20 cellular contexts compared by ENCODE assay signal in genomic region chr5:62977641-62978040, GRCh38.
DNase-seq lines count a peak whose midpoint lies in the region; ATAC-seq and TF ChIP-seq lines count a peak whose summit lies in the region.
"Had no signal": no experiment of that assay in that cellular context is flagged by ENCODE, and none has a peak within 500 bp of the region (broad histone marks: within the 10 kb centered on the region; RNA-seq: fewer than 3 reads in every experiment).

No MANE protein-coding gene starts in this region.

- peak overlapping the region; percentile 29; the same call in 1 of the 2 replicates for H2AFZ ChIP-seq in SK-N-SH (ENCODE audit: low read depth)

- no peak overlapping the region for H3K4me3 ChIP-seq in SK-N-SH (ENCODE audit: low read depth in 2 of 2, low read length in 1 of 2)

- H3K4me2 ChIP-seq in SK-N-SH = no peak overlapping the region

- H3K9ac ChIP-seq in SK-N-SH = no peak overlapping the region

- ATAC-seq in SK-N-SH treated with all-trans-retinoic acid at 6 μM for 48 hours = no peak
- ATAC-seq in GM18868 (IDR thresholded peaks at IDR 0.05; ENCODE audit: unreplicated experiment) = no peak
- ATAC-seq in HG02870 (IDR thresholded peaks at IDR 0.05; ENCODE audit: unreplicated experiment) = no peak
- ATAC-seq: activated T-helper 17 cell treated with anti-CD3 and anti-CD28 coated beads, Interleukin-2, amount 50 U/mL, for 72 hours had no signal

- TF ChIP-seq EP300 in SK-N-SH (IDR thresholded peaks at IDR 0.05; ENCODE audit: borderline replicate concordance in 1 of 2, low read depth in 1 of 2, low read length in 1 of 2) = no peak

- TF ChIP-seq RAD21 in SK-N-SH (IDR thresholded peaks at IDR 0.05; ENCODE audit: low read length) = no peak

- no peaks in the 10 kb centered on the region for H4K20me1 ChIP-seq in SK-N-SH (ENCODE audit: insufficient read depth)

- no peaks in the 10 kb centered on the region for H3K36me3 ChIP-seq in SK-N-SH (replicated peaks in 1 of 2; ENCODE audit: control insufficient read depth in 1 of 2, insufficient read depth in 2 of 2, low read length in 1 of 2)

- DNase-seq in SK-N-SH (no peak), NCI-H69 (lab: John Stamatoyannopoulos, UW) (peak; percentile 24), iPS-NIHi11 (ENCODE audit: low spot score) (peak; percentile 25), hippocampal formation (lab: John Stamatoyannopoulos, UW) (no peak)
- no peak for DNase-seq in activated CD4-positive, CD25-positive, alpha-beta regulatory T cell (lab: John Stamatoyannopoulos, UW)
- DNase-seq: activated CD4-positive, alpha-beta T cell treated with anti-CD3 and anti-CD28 coated beads, Interleukin-2, amount 50 U/mL, for 4 hours; aorta; caudate nucleus; DMS53; GF-D8; naive B cell; NCI-H1105; NCI-H526; occipital lobe; trophoblast cell had no signal

- peaks cover 0 to 16% of the 10 kb centered on the region in 2 experiments; a peak in 1 of 4 replicates for H3K4me1 ChIP-seq in SK-N-SH (ENCODE audit: control insufficient read depth in 1 of 2, insufficient read depth in 2 of 2, low read depth in 1 of 2, low read length in 1 of 2)

- POLR2A ChIA-PET in SK-N-SH (lab: Yijun Ruan, JAX) = no interaction called here

- H3K27ac ChIP-seq in SK-N-SH (ENCODE audit: low read depth in 2 of 2, low read length in 1 of 2) = no peak overlapping the region
- H3K27ac ChIP-seq: RWPE1 had no signal

- no peaks in the 10 kb centered on the region for H3K79me2 ChIP-seq in SK-N-SH (ENCODE audit: insufficient read depth)

- no peak for TF ChIP-seq CTCF in SK-N-SH (IDR thresholded peaks at IDR 0.05)

- no peaks in the 10 kb centered on the region for H3K27me3 ChIP-seq in SK-N-SH (ENCODE audit: insufficient read depth)

- WGBS in SK-N-SH (ENCODE audit: low lambda C conversion rate) = 10% methylated on average over 4 of the region's 4 CpGs

- no peaks in the 10 kb centered on the region for H3K9me2 ChIP-seq in SK-N-SH

- CTCF ChIA-PET in SK-N-SH (lab: Yijun Ruan, JAX) = no interaction called here

- H3F3A ChIP-seq in SK-N-SH (replicated peaks; ENCODE audit: insufficient read depth) = no peaks in the 10 kb centered on the region

- no peaks in the 10 kb centered on the region for H3K9me3 ChIP-seq in SK-N-SH

TF ChIP-seq in SK-N-SH, 30 proteins besides CTCF, POLR2A, EP300 and RAD21:
- TF ChIP-seq FOXJ3 (CRISPR knock-in tag; IDR thresholded peaks at IDR 0.05) (no peak), ELF1 (IDR thresholded peaks at IDR 0.05) (no peak), TAF1 (IDR thresholded peaks at IDR 0.05; ENCODE audit: borderline replicate concordance, low read depth, low read length) (no peak), NFIC (IDR thresholded peaks at IDR 0.05; ENCODE audit: borderline replicate concordance) (no peak), CHD2 (IDR thresholded peaks at IDR 0.05; ENCODE audit: low read length, partially characterized antibody) (no peak), RXRA (IDR thresholded peaks at IDR 0.05; ENCODE audit: borderline replicate concordance, low read depth) (no peak), SMC3 (IDR thresholded peaks at IDR 0.05; ENCODE audit: low read depth, low read length) (no peak), NRF1 (IDR thresholded peaks at IDR 0.05; ENCODE audit: low read depth, low read length) (no peak), POLR2AphosphoS5 (IDR thresholded peaks at IDR 0.05; ENCODE audit: low read depth, low read length) (no peak), MXI1 (IDR thresholded peaks at IDR 0.05; ENCODE audit: low read depth, low read length) (no peak), RCOR1 (IDR thresholded peaks at IDR 0.05; ENCODE audit: low read length) (no peak), EZH2phosphoT487 (IDR thresholded peaks at IDR 0.05; ENCODE audit: borderline replicate concordance, low read depth) (no peak), MEF2A (IDR thresholded peaks at IDR 0.05; ENCODE audit: borderline replicate concordance, low read depth) (no peak), YY1 (IDR thresholded peaks at IDR 0.05; ENCODE audit: low read depth) (no peak), JUND (IDR thresholded peaks at IDR 0.05) (no peak)
- TF ChIP-seq, protein P1, sequence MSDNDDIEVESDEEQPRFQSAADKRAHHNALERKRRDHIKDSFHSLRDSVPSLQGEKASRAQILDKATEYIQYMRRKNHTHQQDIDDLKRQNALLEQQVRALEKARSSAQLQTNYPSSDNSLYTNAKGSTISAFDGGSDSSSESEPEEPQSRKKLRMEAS (IDR thresholded peaks at IDR 0.05; ENCODE audit: low read depth) = no peak
- TF ChIP-seq, protein P2, sequence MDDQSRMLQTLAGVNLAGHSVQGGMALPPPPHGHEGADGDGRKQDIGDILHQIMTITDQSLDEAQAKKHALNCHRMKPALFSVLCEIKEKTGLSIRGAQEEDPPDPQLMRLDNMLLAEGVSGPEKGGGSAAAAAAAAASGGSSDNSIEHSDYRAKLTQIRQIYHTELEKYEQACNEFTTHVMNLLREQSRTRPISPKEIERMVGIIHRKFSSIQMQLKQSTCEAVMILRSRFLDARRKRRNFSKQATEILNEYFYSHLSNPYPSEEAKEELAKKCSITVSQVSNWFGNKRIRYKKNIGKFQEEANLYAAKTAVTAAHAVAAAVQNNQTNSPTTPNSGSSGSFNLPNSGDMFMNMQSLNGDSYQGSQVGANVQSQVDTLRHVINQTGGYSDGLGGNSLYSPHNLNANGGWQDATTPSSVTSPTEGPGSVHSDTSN (IDR thresholded peaks at IDR 0.05) = no peak

TF ChIP-seq in SK-N-SH treated with all-trans-retinoic acid at 6 μM for 48 hours, 23 proteins besides CTCF, POLR2A, EP300 and RAD21:
- TF ChIP-seq ARNTL (CRISPR knock-in tag; IDR thresholded peaks at IDR 0.05; ENCODE audit: borderline replicate concordance, low read depth) = no peak
TF ChIP-seq in SK-N-SH treated with all-trans-retinoic acid at 6 μM for 48 hours: peak in this region for 0.

Comparison
In these comparisons a context has a peak if more than half of its experiments do, and no peak if none do; other contexts are left out.
1. DNase-seq: peak in NCI-H69 (single experiment) and iPS-NIHi11 (single experiment); none in SK-N-SH (single experiment), activated CD4-positive, CD25-positive, alpha-beta regulatory T cell (0 of 4) and hippocampal formation (0 of 2).